1 cellular context compared by ENCODE assay signal in the genomic region with DNA sequence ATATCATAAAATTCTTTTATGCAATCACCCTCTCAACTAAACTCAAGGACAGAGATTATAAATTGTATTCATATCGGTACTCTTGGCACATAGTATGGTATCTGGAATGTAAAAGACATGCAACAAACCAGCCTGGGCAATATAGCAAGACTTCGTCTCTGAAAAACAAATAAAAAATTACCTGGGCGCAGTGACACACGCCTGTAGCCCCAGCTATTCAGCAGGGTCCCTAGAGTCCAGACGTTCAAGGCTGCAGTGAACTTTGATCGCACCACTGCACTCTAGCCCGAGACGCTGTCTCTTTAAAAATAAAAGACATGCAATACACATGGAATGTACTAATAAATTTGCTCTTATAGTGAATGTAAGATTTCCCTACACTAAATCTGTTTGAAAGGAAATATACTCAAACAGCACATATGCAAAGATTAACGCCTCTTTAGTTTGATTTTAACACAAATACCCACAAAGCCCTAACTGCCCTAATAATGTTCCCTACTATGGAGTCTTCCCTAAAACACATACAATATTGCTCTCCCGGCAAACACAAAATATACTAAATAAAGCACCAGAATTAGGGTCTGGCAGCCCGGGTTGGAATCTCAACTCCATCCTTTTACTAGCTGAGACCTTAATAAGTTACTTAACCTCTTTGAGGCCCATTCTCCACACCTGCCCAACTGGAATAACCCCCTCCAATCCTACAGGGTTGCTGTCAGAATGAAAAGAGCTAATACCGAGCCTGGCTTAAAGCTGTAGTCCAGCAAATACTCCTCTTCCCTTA.
A peak's percentile ranks its signal among the peaks of the same experiment; 100 is the strongest.
TF ChIP-seq lines count a peak whose summit lies in the region.

No MANE protein-coding gene starts in this region.

TF ChIP-seq in HepG2, 621 proteins besides CTCF, POLR2A, EP300 and RAD21 (continued from another document and continues in another):
- TF ChIP-seq, protein P1, sequence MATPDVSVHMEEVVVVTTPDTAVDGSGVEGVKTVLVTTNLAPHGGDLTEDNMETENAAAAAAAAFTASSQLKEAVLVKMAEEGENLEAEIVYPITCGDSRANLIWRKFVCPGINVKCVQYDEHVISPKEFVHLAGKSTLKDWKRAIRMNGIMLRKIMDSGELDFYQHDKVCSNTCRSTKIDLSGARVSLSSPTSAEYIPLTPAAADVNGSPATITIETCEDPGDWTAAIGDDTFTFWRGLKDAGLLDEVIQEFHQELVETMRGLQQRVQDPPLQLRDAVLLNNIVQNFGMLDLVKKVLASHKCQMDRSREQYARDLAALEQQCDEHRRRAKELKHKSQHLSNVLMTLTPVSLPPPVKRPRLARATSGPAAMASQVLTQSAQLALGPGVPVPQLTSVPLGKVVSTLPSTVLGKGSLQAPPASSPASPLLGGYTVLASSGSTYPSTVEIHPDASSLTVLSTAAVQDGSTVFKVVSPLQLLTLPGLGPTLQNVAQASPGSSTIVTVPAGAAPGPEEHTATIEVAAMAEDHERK (CRISPR knock-in tag; IDR thresholded peaks at IDR 0.05; ENCODE audit: low read depth), result no peak
- no peak for TF ChIP-seq NFE2L2 (IDR thresholded peaks at IDR 0.05; ENCODE audit: low read length)
- peak; percentile 93 for TF ChIP-seq HNF4A (CRISPR knock-in tag; IDR thresholded peaks at IDR 0.05)
- TF ChIP-seq ZNF350 (CRISPR knock-in tag; IDR thresholded peaks at IDR 0.05; ENCODE audit: borderline replicate concordance, low read depth), result no peak
- TF ChIP-seq MED1 (CRISPR knock-in tag; IDR thresholded peaks at IDR 0.05), result peak; percentile 47; the same call in 1 of the 2 replicates
- TF ChIP-seq, protein P2, sequence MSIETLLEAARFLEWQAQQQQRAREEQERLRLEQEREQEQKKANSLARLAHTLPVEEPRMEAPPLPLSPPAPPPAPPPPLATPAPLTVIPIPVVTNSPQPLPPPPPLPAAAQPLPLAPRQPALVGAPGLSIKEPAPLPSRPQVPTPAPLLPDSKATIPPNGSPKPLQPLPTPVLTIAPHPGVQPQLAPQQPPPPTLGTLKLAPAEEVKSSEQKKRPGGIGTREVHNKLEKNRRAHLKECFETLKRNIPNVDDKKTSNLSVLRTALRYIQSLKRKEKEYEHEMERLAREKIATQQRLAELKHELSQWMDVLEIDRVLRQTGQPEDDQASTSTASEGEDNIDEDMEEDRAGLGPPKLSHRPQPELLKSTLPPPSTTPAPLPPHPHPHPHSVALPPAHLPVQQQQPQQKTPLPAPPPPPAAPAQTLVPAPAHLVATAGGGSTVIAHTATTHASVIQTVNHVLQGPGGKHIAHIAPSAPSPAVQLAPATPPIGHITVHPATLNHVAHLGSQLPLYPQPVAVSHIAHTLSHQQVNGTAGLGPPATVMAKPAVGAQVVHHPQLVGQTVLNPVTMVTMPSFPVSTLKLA (IDR thresholded peaks at IDR 0.05), result no peak
- TF ChIP-seq NCOA2 (CRISPR knock-in tag; IDR thresholded peaks at IDR 0.05), result peak; percentile 39; the same call in 1 of the 2 replicates
- TF ChIP-seq ZNF652 (CRISPR knock-in tag; IDR thresholded peaks at IDR 0.05; ENCODE audit: borderline replicate concordance, low read depth), result 0 out of 2 replicates have a peak, but pooled peaks have one; percentile 15
- TF ChIP-seq ZBTB7B (CRISPR knock-in tag; IDR thresholded peaks at IDR 0.05), result peak; percentile 63; the same call in 1 of the 2 replicates
- peak; percentile 15; the same call in 1 of the 2 replicates for TF ChIP-seq THAP11 (CRISPR knock-in tag; IDR thresholded peaks at IDR 0.05)
- TF ChIP-seq, protein P3, sequence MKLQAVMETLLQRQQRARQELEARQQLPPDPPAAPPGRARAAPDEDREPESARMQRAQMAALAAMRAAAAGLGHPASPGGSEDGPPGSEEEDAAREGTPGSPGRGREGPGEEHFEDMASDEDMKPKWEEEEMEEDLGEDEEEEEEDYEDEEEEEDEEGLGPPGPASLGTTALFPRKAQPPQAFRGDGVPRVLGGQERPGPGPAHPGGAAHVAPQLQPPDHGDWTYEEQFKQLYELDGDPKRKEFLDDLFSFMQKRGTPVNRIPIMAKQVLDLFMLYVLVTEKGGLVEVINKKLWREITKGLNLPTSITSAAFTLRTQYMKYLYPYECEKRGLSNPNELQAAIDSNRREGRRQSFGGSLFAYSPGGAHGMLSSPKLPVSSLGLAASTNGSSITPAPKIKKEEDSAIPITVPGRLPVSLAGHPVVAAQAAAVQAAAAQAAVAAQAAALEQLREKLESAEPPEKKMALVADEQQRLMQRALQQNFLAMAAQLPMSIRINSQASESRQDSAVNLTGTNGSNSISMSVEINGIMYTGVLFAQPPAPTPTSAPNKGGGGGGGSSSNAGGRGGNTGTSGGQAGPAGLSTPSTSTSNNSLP (IDR thresholded peaks at IDR 0.05; ENCODE audit: low read depth, low read length), result 0 out of 2 replicates have a peak, but pooled peaks have one; percentile 42
- no peak for TF ChIP-seq ZNF501 (CRISPR knock-in tag; IDR thresholded peaks at IDR 0.05)
- TF ChIP-seq HDAC2 (CRISPR knock-in tag; IDR thresholded peaks at IDR 0.05), result peak; percentile 65
- TF ChIP-seq BRD4 (CRISPR knock-in tag; IDR thresholded peaks at IDR 0.05), result no peak
- TF ChIP-seq, protein P4, sequence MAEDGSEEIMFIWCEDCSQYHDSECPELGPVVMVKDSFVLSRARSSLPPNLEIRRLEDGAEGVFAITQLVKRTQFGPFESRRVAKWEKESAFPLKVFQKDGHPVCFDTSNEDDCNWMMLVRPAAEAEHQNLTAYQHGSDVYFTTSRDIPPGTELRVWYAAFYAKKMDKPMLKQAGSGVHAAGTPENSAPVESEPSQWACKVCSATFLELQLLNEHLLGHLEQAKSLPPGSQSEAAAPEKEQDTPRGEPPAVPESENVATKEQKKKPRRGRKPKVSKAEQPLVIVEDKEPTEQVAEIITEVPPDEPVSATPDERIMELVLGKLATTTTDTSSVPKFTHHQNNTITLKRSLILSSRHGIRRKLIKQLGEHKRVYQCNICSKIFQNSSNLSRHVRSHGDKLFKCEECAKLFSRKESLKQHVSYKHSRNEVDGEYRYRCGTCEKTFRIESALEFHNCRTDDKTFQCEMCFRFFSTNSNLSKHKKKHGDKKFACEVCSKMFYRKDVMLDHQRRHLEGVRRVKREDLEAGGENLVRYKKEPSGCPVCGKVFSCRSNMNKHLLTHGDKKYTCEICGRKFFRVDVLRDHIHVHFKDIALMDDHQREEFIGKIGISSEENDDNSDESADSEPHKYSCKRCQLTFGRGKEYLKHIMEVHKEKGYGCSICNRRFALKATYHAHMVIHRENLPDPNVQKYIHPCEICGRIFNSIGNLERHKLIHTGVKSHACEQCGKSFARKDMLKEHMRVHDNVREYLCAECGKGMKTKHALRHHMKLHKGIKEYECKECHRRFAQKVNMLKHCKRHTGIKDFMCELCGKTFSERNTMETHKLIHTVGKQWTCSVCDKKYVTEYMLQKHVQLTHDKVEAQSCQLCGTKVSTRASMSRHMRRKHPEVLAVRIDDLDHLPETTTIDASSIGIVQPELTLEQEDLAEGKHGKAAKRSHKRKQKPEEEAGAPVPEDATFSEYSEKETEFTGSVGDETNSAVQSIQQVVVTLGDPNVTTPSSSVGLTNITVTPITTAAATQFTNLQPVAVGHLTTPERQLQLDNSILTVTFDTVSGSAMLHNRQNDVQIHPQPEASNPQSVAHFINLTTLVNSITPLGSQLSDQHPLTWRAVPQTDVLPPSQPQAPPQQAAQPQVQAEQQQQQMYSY (CRISPR knock-in tag; IDR thresholded peaks at IDR 0.05), result no peak
- no peak for TF ChIP-seq ZNF781 (CRISPR knock-in tag; IDR thresholded peaks at IDR 0.05; ENCODE audit: borderline replicate concordance, not compliant biosample characterization)
- TF ChIP-seq, protein P5, sequence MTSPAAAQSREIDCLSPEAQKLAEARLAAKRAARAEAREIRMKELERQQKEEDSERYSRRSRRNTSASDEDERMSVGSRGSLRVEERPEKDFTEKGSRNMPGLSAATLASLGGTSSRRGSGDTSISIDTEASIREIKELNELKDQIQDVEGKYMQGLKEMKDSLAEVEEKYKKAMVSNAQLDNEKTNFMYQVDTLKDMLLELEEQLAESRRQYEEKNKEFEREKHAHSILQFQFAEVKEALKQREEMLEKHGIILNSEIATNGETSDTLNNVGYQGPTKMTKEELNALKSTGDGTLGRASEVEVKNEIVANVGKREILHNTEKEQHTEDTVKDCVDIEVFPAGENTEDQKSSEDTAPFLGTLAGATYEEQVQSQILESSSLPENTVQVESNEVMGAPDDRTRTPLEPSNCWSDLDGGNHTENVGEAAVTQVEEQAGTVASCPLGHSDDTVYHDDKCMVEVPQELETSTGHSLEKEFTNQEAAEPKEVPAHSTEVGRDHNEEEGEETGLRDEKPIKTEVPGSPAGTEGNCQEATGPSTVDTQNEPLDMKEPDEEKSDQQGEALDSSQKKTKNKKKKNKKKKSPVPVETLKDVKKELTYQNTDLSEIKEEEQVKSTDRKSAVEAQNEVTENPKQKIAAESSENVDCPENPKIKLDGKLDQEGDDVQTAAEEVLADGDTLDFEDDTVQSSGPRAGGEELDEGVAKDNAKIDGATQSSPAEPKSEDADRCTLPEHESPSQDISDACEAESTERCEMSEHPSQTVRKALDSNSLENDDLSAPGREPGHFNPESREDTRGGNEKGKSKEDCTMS (CRISPR knock-in tag; conservative IDR thresholded peaks at IDR 0.05), result no peak
- no peak for TF ChIP-seq CENPT (CRISPR knock-in tag; IDR thresholded peaks at IDR 0.05; ENCODE audit: low read depth)
- 0 out of 2 replicates have a peak, but pooled peaks have one; percentile 31 for TF ChIP-seq KDM3A (CRISPR knock-in tag; IDR thresholded peaks at IDR 0.05; ENCODE audit: low read depth)
- TF ChIP-seq ZNF143 (CRISPR knock-in tag; IDR thresholded peaks at IDR 0.05), result no peak
- TF ChIP-seq, protein P6, sequence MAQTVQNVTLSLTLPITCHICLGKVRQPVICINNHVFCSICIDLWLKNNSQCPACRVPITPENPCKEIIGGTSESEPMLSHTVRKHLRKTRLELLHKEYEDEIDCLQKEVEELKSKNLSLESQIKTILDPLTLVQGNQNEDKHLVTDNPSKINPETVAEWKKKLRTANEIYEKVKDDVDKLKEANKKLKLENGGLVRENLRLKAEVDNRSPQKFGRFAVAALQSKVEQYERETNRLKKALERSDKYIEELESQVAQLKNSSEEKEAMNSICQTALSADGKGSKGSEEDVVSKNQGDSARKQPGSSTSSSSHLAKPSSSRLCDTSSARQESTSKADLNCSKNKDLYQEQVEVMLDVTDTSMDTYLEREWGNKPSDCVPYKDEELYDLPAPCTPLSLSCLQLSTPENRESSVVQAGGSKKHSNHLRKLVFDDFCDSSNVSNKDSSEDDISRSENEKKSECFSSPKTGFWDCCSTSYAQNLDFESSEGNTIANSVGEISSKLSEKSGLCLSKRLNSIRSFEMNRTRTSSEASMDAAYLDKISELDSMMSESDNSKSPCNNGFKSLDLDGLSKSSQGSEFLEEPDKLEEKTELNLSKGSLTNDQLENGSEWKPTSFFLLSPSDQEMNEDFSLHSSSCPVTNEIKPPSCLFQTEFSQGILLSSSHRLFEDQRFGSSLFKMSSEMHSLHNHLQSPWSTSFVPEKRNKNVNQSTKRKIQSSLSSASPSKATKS (CRISPR knock-in tag; IDR thresholded peaks at IDR 0.05), result 0 out of 2 replicates have a peak, but pooled peaks have one; percentile 1
- TF ChIP-seq CAMTA2 (CRISPR knock-in tag; IDR thresholded peaks at IDR 0.05; ENCODE audit: borderline replicate concordance), result no peak
- TF ChIP-seq MEIS2 (CRISPR knock-in tag; IDR thresholded peaks at IDR 0.05), result no peak
- TF ChIP-seq ZNF616 (CRISPR knock-in tag; IDR thresholded peaks at IDR 0.05; ENCODE audit: low read depth), result no peak
- TF ChIP-seq ZNF121 (CRISPR knock-in tag; IDR thresholded peaks at IDR 0.05), result peak; percentile 95
- peak; percentile 80 for TF ChIP-seq HNF4G (IDR thresholded peaks at IDR 0.05; ENCODE audit: borderline replicate concordance, low read depth, low read length)
- no peak for TF ChIP-seq HNF4G (CRISPR knock-in tag; IDR thresholded peaks at IDR 0.05; ENCODE audit: borderline replicate concordance, low read depth)
- no peak for TF ChIP-seq EED (CRISPR knock-in tag; IDR thresholded peaks at IDR 0.05)
- TF ChIP-seq, protein P7, sequence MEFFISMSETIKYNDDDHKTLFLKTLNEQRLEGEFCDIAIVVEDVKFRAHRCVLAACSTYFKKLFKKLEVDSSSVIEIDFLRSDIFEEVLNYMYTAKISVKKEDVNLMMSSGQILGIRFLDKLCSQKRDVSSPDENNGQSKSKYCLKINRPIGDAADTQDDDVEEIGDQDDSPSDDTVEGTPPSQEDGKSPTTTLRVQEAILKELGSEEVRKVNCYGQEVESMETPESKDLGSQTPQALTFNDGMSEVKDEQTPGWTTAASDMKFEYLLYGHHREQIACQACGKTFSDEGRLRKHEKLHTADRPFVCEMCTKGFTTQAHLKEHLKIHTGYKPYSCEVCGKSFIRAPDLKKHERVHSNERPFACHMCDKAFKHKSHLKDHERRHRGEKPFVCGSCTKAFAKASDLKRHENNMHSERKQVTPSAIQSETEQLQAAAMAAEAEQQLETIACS (CRISPR knock-in tag; IDR thresholded peaks at IDR 0.05), result 0 out of 2 replicates have a peak, but pooled peaks have one; percentile 42
- TF ChIP-seq BCL6 (CRISPR knock-in tag; IDR thresholded peaks at IDR 0.05), result peak; percentile 76
- 0 out of 2 replicates have a peak, but pooled peaks have one; percentile 8 for TF ChIP-seq SOX5 (CRISPR knock-in tag; IDR thresholded peaks at IDR 0.05; ENCODE audit: borderline replicate concordance)
